In genomic region chr2:182473635-182474034, GRCh38 we compare ENCODE assay signal across 27 cellular contexts.
"Had no signal": no experiment of that assay in that cellular context is flagged by ENCODE, and none has a peak within 500 bp of the region (broad histone marks: within the 10 kb centered on the region; RNA-seq: fewer than 3 reads in every experiment).

No MANE protein-coding gene starts in this region.

- FAIRE-seq: urothelium cell line had no signal

- H3K4me3 ChIP-seq: stomach, suprapubic skin, testis, thoracic aorta, thyroid gland, tibial artery, tibial nerve, transverse colon, upper lobe of left lung, upper lobe of right lung, uterus, vagina had no signal

- H3K4me1 ChIP-seq: stomach, suprapubic skin, testis, thyroid gland, tibial artery, tibial nerve, transverse colon, upper lobe of left lung, upper lobe of right lung, uterus, vagina had no signal

- ATAC-seq: stimulated activated effector memory CD8-positive, alpha-beta T cell treated with anti-CD3 and anti-CD28 coated beads, Interleukin-12 subunit alpha, Interleukin-12 subunit beta, amount 100 ng/mL, for 72 hours; stimulated activated memory B cell treated with anti-CD40 and anti-IgM and Interleukin-4, amounts not matched to agents 10 μg/mL and 1 μg/mL and 100 μg/mL, for 72 hours; stimulated activated naive B cell treated with anti-CD40 and anti-IgM and Interleukin-4, amounts not matched to agents 10 μg/mL and 1 μg/mL and 100 μg/mL, for 72 hours; stimulated activated naive CD8-positive, alpha-beta T cell treated with anti-CD3 and anti-CD28 coated beads, Interleukin-15, amount 100 ng/mL, for 72 hours; stimulated activated naive CD8-positive, alpha-beta T cell treated with anti-CD3 and anti-CD28 coated beads, Interleukin-15, Interleukin-2, amounts not matched to agents 100 U/mL and 50 U/mL, for 24 hours; upper lobe of right lung had no signal

- H3K27ac ChIP-seq: stomach, suprapubic skin, testis, thoracic aorta, thyroid gland, tibial artery, tibial nerve, transverse colon, upper lobe of left lung, upper lobe of right lung, uterus, vagina had no signal

- H3K36me3 ChIP-seq: stomach, suprapubic skin, thoracic aorta, thyroid gland, tibial artery, tibial nerve, transverse colon, upper lobe of left lung, upper lobe of right lung, uterus, vagina had no signal

- DNase-seq: stimulated activated CD4-positive, alpha-beta T cell treated with anti-CD3 and anti-CD28 coated beads, Interleukin-2, amount 100 ng/mL, for 48 hours; stimulated activated CD4-positive, alpha-beta T cell treated with anti-CD3 and anti-CD28 coated beads, Interleukin-4, amount 100 ng/mL, for 1 hour; stimulated activated CD4-positive, alpha-beta T cell treated with anti-CD3 and anti-CD28 coated beads, Interleukin-4, amount 100 ng/mL, for 24 hours; stimulated activated CD4-positive, alpha-beta T cell treated with anti-CD3 and anti-CD28 coated beads, Interleukin-4, amount 100 ng/mL, for 4 hours; stimulated activated CD8-positive, alpha-beta memory T cell treated with anti-CD3 and anti-CD28 coated beads, Interleukin-4, amount 100 ng/mL, for 48 hours; stimulated activated naive B cell treated with anti-CD40 and anti-IgM and Interleukin-4, amounts not matched to agents 10 μg/mL and 1 μg/mL and 100 μg/mL, for 72 hours; stimulated activated naive CD4-positive, alpha-beta T cell; stimulated activated naive CD4-positive, alpha-beta T cell treated with Interleukin-2 at 50 U/mL for 16 hours; stimulated activated naive CD8-positive, alpha-beta T cell treated with anti-CD3 and anti-CD28 coated beads, Interleukin-15, amount 100 ng/mL, for 72 hours; stimulated activated naive CD8-positive, alpha-beta T cell treated with anti-CD3 and anti-CD28 coated beads, Interleukin-15, Interleukin-2, amounts not matched to agents 100 U/mL and 50 U/mL, for 24 hours; stomach; substantia nigra; testis; thyroid gland; tibial artery; transverse colon; trophoblast cell; upper lobe of left lung; upper lobe of right lung; uterus had no signal

- H3K9me3 ChIP-seq: testis, thoracic aorta, thyroid gland, transverse colon, upper lobe of left lung, upper lobe of right lung, uterus, vagina had no signal

- H3K27me3 ChIP-seq: stomach, suprapubic skin, testis, thyroid gland, tibial artery, tibial nerve, transverse colon, upper lobe of left lung, upper lobe of right lung, uterus, vagina had no signal
